ENCODE assay signal across 22 cellular contexts in genomic region chr16:19876501-19877059, GRCh38. TPM values are rescaled to one million over a fixed set of nuclear protein-coding genes. Genes with fewer than 3 reads are reported as not detected.
DNase-seq lines count a peak whose midpoint lies in the region; ATAC-seq and TF ChIP-seq lines count a peak whose summit lies in the region.
"Had no signal": no experiment of that assay in that cellular context is flagged by ENCODE, and none has a peak within 500 bp of the region (broad histone marks: within the 10 kb centered on the region; RNA-seq: fewer than 3 reads in every experiment).

No MANE protein-coding gene starts in this region.

- peak overlapping the region; percentile 13 to 66 for H3K27ac ChIP-seq in right atrium auricular region
- H3K27ac ChIP-seq: ovary had no signal

- H3K27me3 ChIP-seq in right atrium auricular region (no peaks in the 10 kb centered on the region), H7 (ENCODE audit: control insufficient read depth, insufficient read depth, low read length) (no peaks in the 10 kb centered on the region)
- H3K27me3 ChIP-seq: ovary had no signal

- H3K4me1 ChIP-seq in right atrium auricular region = peaks cover 0 to 60% of the 10 kb centered on the region in 2 donors

- peak; percentile 75 for DNase-seq in NCI-H1694 treated with DMSO at 0.1 percent for 48 hours (lab: John Stamatoyannopoulos, UW)
- DNase-seq in dermis blood vessel endothelial cell = peak; percentile 34
- no peak for DNase-seq in right atrium auricular region (ENCODE audit: low spot score)
- DNase-seq in superior temporal gyrus (ENCODE audit: extremely low spot score) = peak; percentile 51
- no peak for DNase-seq in H7
- DNase-seq: activated CD4-positive, alpha-beta T cell treated with anti-CD3 and anti-CD28 coated beads for 1 hour; activated T-cell treated with anti-CD3 and anti-CD28 coated beads, Interleukin-2, amount 50 U/mL, for 72 hours; CD8-positive, alpha-beta T cell; HCEC 1CT; kidney glomerular epithelial cell; natural killer cell; NCI-H1092 treated with DMSO at 0.1 percent for 48 hours; NCI-H2107; NCI-H526; ovary; stimulated activated CD4-positive, alpha-beta T cell treated with anti-CD3 and anti-CD28 coated beads, Interleukin-1b, Interleukin-23, amount 100 ng/mL, for 48 hours; SW 1271; trophoblast cell had no signal

- H3K9me3 ChIP-seq in right atrium auricular region = no peaks in the 10 kb centered on the region
- H3K9me3 ChIP-seq: ovary had no signal

- no peak for TF ChIP-seq CTCF in right atrium auricular region (IDR thresholded peaks at IDR 0.05)

- ATAC-seq in GM18511 (IDR thresholded peaks at IDR 0.05; ENCODE audit: unreplicated experiment) (no peak), GM21515 (IDR thresholded peaks at IDR 0.05; ENCODE audit: unreplicated experiment) (no peak)
- ATAC-seq: activated T-cell treated with anti-CD3 and anti-CD28 coated beads, Interleukin-2, amount 50 U/mL, for 72 hours; CD8-positive, alpha-beta T cell; natural killer cell; stimulated activated memory B cell treated with anti-CD40 and anti-IgM and Interleukin-4, amounts not matched to agents 10 μg/mL and 1 μg/mL and 100 μg/mL, for 72 hours had no signal

- peaks cover 16% of the 10 kb centered on the region for H3K36me3 ChIP-seq in right atrium auricular region
- peaks cover 11% of the 10 kb centered on the region for H3K36me3 ChIP-seq in H7 (replicated peaks; ENCODE audit: control insufficient read depth, insufficient read depth, low read length)
- H3K36me3 ChIP-seq: ovary had no signal

- H3K4me3 ChIP-seq in right atrium auricular region = no peak overlapping the region
- no peak overlapping the region for H3K4me3 ChIP-seq in H7 (ENCODE audit: insufficient read depth, low read depth, low read length)
- H3K4me3 ChIP-seq: ovary had no signal

RNA-seq across cellular contexts. Expression of gene GPRC5B, which starts 8.1 kb away (rescaled TPM):
- total RNA-seq in dermis blood vessel endothelial cell = 75.1 and 80.5 TPM in 2 replicates
- total RNA-seq in right atrium auricular region = 10 to 100 TPM; 39.4 to 40.0 TPM
- 66.0 and 76.7 TPM in 2 replicates for total RNA-seq in H7 (2014; rRNA removed; shearing (Covaris generic))
- total RNA-seq: activated CD8-positive, alpha-beta memory T cell treated with anti-CD3 and anti-CD28 coated beads for 36 hours; natural killer cell had no signal

Comparison
In these comparisons a context has a peak if more than half of its experiments do, and no peak if none do; other contexts are left out.
1. DNase-seq: peak in NCI-H1694 treated with DMSO at 0.1 percent for 48 hours (single experiment), dermis blood vessel endothelial cell (single experiment) and superior temporal gyrus (single experiment); none in right atrium auricular region (single experiment) and H7 (single experiment).